In genomic region chr12:57751788-57752667, GRCh38 we compare ENCODE assay signal across 8 cellular contexts. TPM values are rescaled to one million over a fixed set of nuclear protein-coding genes. Genes with fewer than 3 reads are reported as not detected.
A peak's percentile ranks its signal among the peaks of the same experiment; 100 is the strongest.
DNase-seq lines count a peak whose midpoint lies in the region; ATAC-seq, FAIRE-seq and TF ChIP-seq lines count a peak whose summit lies in the region.

CDK4 (minus strand) TSS chr12:57752310; CDS start chr12:57751717, 593 bp downstream.

- H3K4me1 ChIP-seq in HepG2 (ENCODE audit: insufficient read depth, low read length): peaks cover 43% of the 10 kb centered on the region

- POLR2A ChIA-PET in HepG2 (lab: Yijun Ruan, JAX): interaction anchor here (0.6 to 1.1 kb wide), 8 partner anchors 9 to 95 kb away, joined by 3 to 4 read pairs (median 3); partner anchors contain the start of genes CTDSP2, EEF1AKMT3, METTL1 and OS9

- peaks cover 0 to 3% (median 0%) of the 10 kb centered on the region in 7 donors for H3K9me3 Mint-ChIP-seq in CD14-positive monocyte

- peak; percentile 99 for DNase-seq in CD14-positive monocyte (ENCODE audit: low spot score)
- DNase-seq in NCI-H82 (lab: John Stamatoyannopoulos, UW): peak; percentile 100
- peak; percentile 98 to 99 for DNase-seq in activated CD4-positive, alpha-beta T cell treated with anti-CD3 and anti-CD28 coated beads, Interleukin-2, amount 50 U/mL, for 48 hours
- DNase-seq in dermis microvascular lymphatic vessel endothelial cell (ENCODE audit: low read depth in 2 of 2): peak; percentile 99 to 100
- peak; percentile 99 for DNase-seq in HepG2 (ENCODE audit: low spot score)
- peak; percentile 96 for DNase-seq in stimulated activated CD4-positive, alpha-beta T cell treated with anti-CD3 and anti-CD28 coated beads, Interleukin-4, amount 100 ng/mL, for 1 hour

- TF ChIP-seq CTCF in CD14-positive monocyte (IDR thresholded peaks at IDR 0.05) (no peak), HepG2 (CRISPR knock-in tag; IDR thresholded peaks at IDR 0.05) (peak; percentile 32; the same call in 1 of the 2 replicates)

- H3K27me3 Mint-ChIP-seq in CD14-positive monocyte (ENCODE audit: low read depth in 3 of 3): peaks cover 7 to 13% (median 7%) of the 10 kb centered on the region in 3 donors

- H3K9ac ChIP-seq in HepG2 (ENCODE audit: insufficient read depth, low read depth, low read length): peak within 1 kb of the TSS; percentile 96

- WGBS in HepG2 (ENCODE audit: low lambda C conversion rate): 0% methylated on average over 21 of the region's 58 CpGs

- H3K36me3 ChIP-seq in HepG2 (replicated peaks in 1 of 2; ENCODE audit: control insufficient read depth in 1 of 2, insufficient read depth in 2 of 2, low read length in 2 of 2): peaks cover 10 to 27% of the 10 kb centered on the region in 2 experiments

- peaks cover 21 to 36% of the 10 kb centered on the region in 2 donors for H3K36me3 Mint-ChIP-seq in CD14-positive monocyte

- peak; percentile 34; the same call in 1 of the 2 replicates for TF ChIP-seq RAD21 in HepG2 (CRISPR knock-in tag; IDR thresholded peaks at IDR 0.05)

- peak; percentile 75 to 80 for TF ChIP-seq POLR2A in HepG2 (IDR thresholded peaks at IDR 0.05; ENCODE audit: insufficient read depth in 1 of 2, low read depth in 2 of 2, low read length in 2 of 2)

- intact Hi-C loops in CD14-positive monocyte (cut with micrococcal nuclease): loop anchor here in 1 of 2 donors (10.0 kb wide), 1 partner anchor 207 kb away; the partner anchor contains the start of gene DCTN2
- intact Hi-C loops in HepG2 (cut with micrococcal nuclease; ENCODE audit: unreplicated experiment): loop anchor here (1.0 kb wide), 1 partner anchor 8 kb away; no protein-coding TSS in a partner anchor

- peak within 1 kb of the TSS; percentile 84 to 95 (median 92) for H3K27ac Mint-ChIP-seq in CD14-positive monocyte

- peaks cover 43% of the 10 kb centered on the region for H3K4me1 Mint-ChIP-seq in CD14-positive monocyte

- peak within 1 kb of the TSS; percentile 98 for H3K4me2 ChIP-seq in HepG2 (ENCODE audit: low read depth, low read length)

- peak; percentile 98 for FAIRE-seq in HepG2 (lab: Jason Lieb, UNC)

- peak within 1 kb of the TSS; percentile 82 to 96 for H3K4me3 Mint-ChIP-seq in CD14-positive monocyte

- CTCF ChIA-PET in HepG2 (lab: Yijun Ruan, JAX; ENCODE audit: low intra/inter-chr PET ratio, low total read pairs): no interaction called here

- no peaks in the 10 kb centered on the region for H3K9me3 ChIP-seq in HepG2 (ENCODE audit: low read length)

- ATAC-seq in GM19397 (IDR thresholded peaks at IDR 0.05; ENCODE audit: unreplicated experiment) (peak; percentile 68), HG03571 (IDR thresholded peaks at IDR 0.05; ENCODE audit: unreplicated experiment) (peak; percentile 65), HepG2 (peak; percentile 77)

- no peaks in the 10 kb centered on the region; a peak in 1 of 5 replicates for H3K27me3 ChIP-seq in HepG2 (ENCODE audit: control insufficient read depth in 1 of 2, insufficient read depth in 2 of 2, low read length in 2 of 2)

- in situ Hi-C loops in HepG2 (cut with HindIII; ENCODE audit: extremely low pct_ligation_motif_present, low pct_unique_long_range_greater_than_20kb): no loop called here

- TF ChIP-seq EP300 in HepG2 (IDR thresholded peaks at IDR 0.05; ENCODE audit: low read depth in 2 of 2, low read length in 2 of 2) (peak; percentile 33 to 73; a peak in 3 of 4 replicates), HepG2 (CRISPR knock-in tag; IDR thresholded peaks at IDR 0.05; ENCODE audit: borderline replicate concordance) (peak; percentile 78; the same call in 1 of the 2 replicates)

- H3K4me3 ChIP-seq in HepG2 (replicated peaks in 1 of 3; ENCODE audit: insufficient read depth in 1 of 3, low read depth in 2 of 3, low read length in 3 of 3): peak within 1 kb of the TSS; percentile 72 to 87 (median 78)

- no peak within 1 kb of the TSS for H2AFZ ChIP-seq in HepG2 (ENCODE audit: low read length)

- peaks cover 24% of the 10 kb centered on the region for H3K79me2 ChIP-seq in HepG2 (ENCODE audit: insufficient read depth, low read length)

- H4K20me1 ChIP-seq in HepG2 (ENCODE audit: insufficient read depth, low read length): 0 out of 2 replicates have a peak, but pooled peaks cover 5% of the 10 kb centered on the region

- H3K27ac ChIP-seq in HepG2 (ENCODE audit: extremely low read length, insufficient read depth, low read length): peak within 1 kb of the TSS; percentile 87

- BruUV-seq in HepG2 (replicated peaks; lab: Mats Ljungman, UMichigan): TSS peak; percentile 81

TF ChIP-seq in HepG2, 621 proteins besides CTCF, POLR2A, EP300 and RAD21 (continues in another document):
- TF ChIP-seq NFE2L1 (CRISPR knock-in tag; IDR thresholded peaks at IDR 0.05; ENCODE audit: borderline replicate concordance): no peak; the same call in 1 of the 2 replicates
- no peak; the same call in 1 of the 2 replicates for TF ChIP-seq HNF4G (IDR thresholded peaks at IDR 0.05; ENCODE audit: borderline replicate concordance, low read depth, low read length)
- TF ChIP-seq HNF4G (CRISPR knock-in tag; IDR thresholded peaks at IDR 0.05; ENCODE audit: borderline replicate concordance, low read depth): peak; percentile 53; the same call in 1 of the 2 replicates
- 0 out of 2 replicates have a peak, but pooled peaks have one; percentile 41 for TF ChIP-seq ZSCAN20 (CRISPR knock-in tag; IDR thresholded peaks at IDR 0.05; ENCODE audit: borderline replicate concordance)
- peak; percentile 62 for TF ChIP-seq HNRNPLL (IDR thresholded peaks at IDR 0.05; ENCODE audit: low read depth, low read length, poor library complexity, severe bottlenecking)
- TF ChIP-seq, protein P1, sequence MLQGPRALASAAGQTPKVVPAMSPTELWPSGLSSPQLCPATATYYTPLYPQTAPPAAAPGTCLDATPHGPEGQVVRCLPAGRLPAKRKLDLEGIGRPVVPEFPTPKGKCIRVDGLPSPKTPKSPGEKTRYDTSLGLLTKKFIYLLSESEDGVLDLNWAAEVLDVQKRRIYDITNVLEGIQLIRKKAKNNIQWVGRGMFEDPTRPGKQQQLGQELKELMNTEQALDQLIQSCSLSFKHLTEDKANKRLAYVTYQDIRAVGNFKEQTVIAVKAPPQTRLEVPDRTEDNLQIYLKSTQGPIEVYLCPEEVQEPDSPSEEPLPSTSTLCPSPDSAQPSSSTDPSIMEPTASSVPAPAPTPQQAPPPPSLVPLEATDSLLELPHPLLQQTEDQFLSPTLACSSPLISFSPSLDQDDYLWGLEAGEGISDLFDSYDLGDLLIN (CRISPR knock-in tag; IDR thresholded peaks at IDR 0.05; ENCODE audit: borderline replicate concordance): no peak; the same call in 1 of the 2 replicates
- TF ChIP-seq GABPA (IDR thresholded peaks at IDR 0.05; ENCODE audit: low read depth, low read length): peak; percentile 71
- peak; percentile 91 for TF ChIP-seq GABPA (CRISPR knock-in tag; IDR thresholded peaks at IDR 0.05; ENCODE audit: low read depth)
- no peak for TF ChIP-seq PRPF4 (IDR thresholded peaks at IDR 0.05; ENCODE audit: low read depth, low read length, poor library complexity, severe bottlenecking)
- TF ChIP-seq ZNF709 (CRISPR knock-in tag; IDR thresholded peaks at IDR 0.05): peak; percentile 98
- peak; percentile 91 for TF ChIP-seq HNF1B (CRISPR knock-in tag; IDR thresholded peaks at IDR 0.05)
- no peak; the same call in 1 of the 2 replicates for TF ChIP-seq NR1H2 (CRISPR knock-in tag; IDR thresholded peaks at IDR 0.05; ENCODE audit: borderline replicate concordance, low read depth)

RNA-seq across cellular contexts. Expression of gene CDK4, which starts in this region (rescaled TPM):
- polyA plus RNA-seq in CD14-positive monocyte (10 to 100 TPM; 27.4 to 38.4 TPM), HepG2 (2011; rRNA removed) (171 and 191 TPM in 2 replicates)
- total RNA-seq in dermis microvascular lymphatic vessel endothelial cell (146 and 180 TPM in 2 replicates), HepG2 (2016; rRNA removed; fragmentation: Illumina TruSeq; extraction: Trizol) (209 and 255 TPM in 2 replicates)
- 114 and 177 TPM in 2 replicates for total RNA-seq in HepG2 (2016; cell fraction: cytosol; rRNA removed; fragmentation: Illumina TruSeq; extraction: Trizol; ENCODE audit: low read depth)
- total RNA-seq in HepG2 (2016; cell fraction: insoluble cytoplasmic fraction; rRNA removed; fragmentation: Illumina TruSeq; extraction: Trizol): 213 and 245 TPM in 2 replicates
- total RNA-seq in HepG2 (2016; cell fraction: membrane; rRNA removed; fragmentation: Illumina TruSeq; extraction: Trizol): 203 and 282 TPM in 2 replicates
- total RNA-seq in HepG2 (2016; cell fraction: nucleus; rRNA removed; fragmentation: Illumina TruSeq; extraction: Trizol): 105 and 134 TPM in 2 replicates
- 223 and 255 TPM in 2 replicates for polyA plus RNA-seq in HepG2 (2011; cell fraction: cytosol; rRNA removed)
- polyA plus RNA-seq in HepG2 (2011; cell fraction: nucleus; rRNA removed): 58.2 and 58.6 TPM in 2 replicates
- 68.6 and 92.8 TPM in 2 replicates for polyA plus RNA-seq in HepG2 (2012)
- polyA plus RNA-seq in HepG2 (2016; cell fraction: cytosol; fragmentation: Illumina TruSeq; extraction: Trizol; ENCODE audit: low read depth): 148 and 226 TPM in 2 replicates
- 315 and 325 TPM in 2 replicates for polyA plus RNA-seq in HepG2 (2016; cell fraction: insoluble cytoplasmic fraction; fragmentation: Illumina TruSeq; extraction: Trizol; ENCODE audit: low read depth)
- 208 and 297 TPM in 2 replicates for polyA plus RNA-seq in HepG2 (2016; cell fraction: membrane; fragmentation: Illumina TruSeq; extraction: Trizol; ENCODE audit: low read depth)
- 175 and 177 TPM in 2 replicates for polyA plus RNA-seq in HepG2 (2016; cell fraction: nucleus; fragmentation: Illumina TruSeq; extraction: Trizol; ENCODE audit: insufficient read depth, low read depth)
- polyA minus RNA-seq in HepG2 (2011; rRNA and poly(A)+ RNA removed; ENCODE audit: low replicate concordance): 141 and 375 TPM in 2 replicates
- polyA minus RNA-seq in HepG2 (2011; cell fraction: cytosol; rRNA and poly(A)+ RNA removed): 49.7 and 59.9 TPM in 2 replicates
- polyA minus RNA-seq in HepG2 (2011; cell fraction: nucleus; rRNA and poly(A)+ RNA removed): 72.6 and 80.6 TPM in 2 replicates

Comparison
In these comparisons a context has a peak if more than half of its experiments do, and no peak if none do; other contexts are left out.
1. Peak in every context shown above with its lines: DNase-seq, ATAC-seq, H3K4me3 ChIP-seq and H3K27ac ChIP-seq.